8 cellular contexts compared by ENCODE assay signal in genomic region chr18:58042826-58043362, GRCh38. TPM values are rescaled to one million over a fixed set of nuclear protein-coding genes. Genes with fewer than 3 reads are reported as not detected.
A peak's percentile ranks its signal among the peaks of the same experiment; 100 is the strongest.
DNase-seq lines count a peak whose midpoint lies in the region; ATAC-seq, FAIRE-seq and TF ChIP-seq lines count a peak whose summit lies in the region.

No MANE protein-coding gene starts in this region.

- no peak for ATAC-seq in left cardiac atrium
- ATAC-seq in GM12878 = no peak
- no peak for ATAC-seq in lower lobe of right lung

- H4K20me1 ChIP-seq in GM12878 (ENCODE audit: control insufficient read depth, insufficient read depth) = no peaks in the 10 kb centered on the region

- POLR2A ChIA-PET in GM12878 (lab: Charles Lee) = no interaction called here

- SMC1A ChIA-PET in GM12878 (lab: Charles Lee; ENCODE audit: uncharacterized antibody, unreplicated experiment) = interaction anchor here (0.6 to 4.0 kb wide), 32 partner anchors 10 to 1427 kb away, joined by 3 to 37 read pairs (median 4); no protein-coding TSS in a partner anchor

- DNase-seq in right atrium auricular region (ENCODE audit: low spot score) (no peak), left cardiac atrium (no peak), GM12878 (ENCODE audit: low read depth, low spot score) (no peak), lower lobe of right lung (no peak), DMS79 treated with DMSO at 0.1 percent for 48 hours (lab: John Stamatoyannopoulos, UW) (no peak), NCI-H446 (lab: John Stamatoyannopoulos, UW) (no peak), NCI-H2171 treated with DMSO at 0.1 percent for 48 hours (lab: John Stamatoyannopoulos, UW) (no peak), cerebellar nuclear complex (lab: John Stamatoyannopoulos, UW) (no peak)

- no peaks in the 10 kb centered on the region for H3K27me3 ChIP-seq in right atrium auricular region
- no peaks in the 10 kb centered on the region for H3K27me3 ChIP-seq in GM12878 (replicated peaks in 1 of 2; ENCODE audit: control insufficient read depth in 2 of 2, insufficient read depth in 2 of 2, low read length in 1 of 2)
- no peaks in the 10 kb centered on the region for H3K27me3 ChIP-seq in lower lobe of right lung (ENCODE audit: low read depth)

- TF ChIP-seq RAD21 in GM12878 (IDR thresholded peaks at IDR 0.05; ENCODE audit: insufficient read depth, low read depth, low read length) = no peak

- no peaks in the 10 kb centered on the region for H3K9me3 ChIP-seq in right atrium auricular region
- H3K9me3 ChIP-seq in GM12878 (replicated peaks; ENCODE audit: control insufficient read depth, insufficient read depth, low read length) = no peaks in the 10 kb centered on the region
- no peaks in the 10 kb centered on the region for H3K9me3 ChIP-seq in lower lobe of right lung

- no peak overlapping the region for H3K9ac ChIP-seq in GM12878 (ENCODE audit: control insufficient read depth, insufficient read depth, low read length)

- no TSS peak for BruUV-seq in GM12878 (replicated peaks; lab: Mats Ljungman, UMichigan)

- no peak for TF ChIP-seq POLR2A in GM12878 (IDR thresholded peaks at IDR 0.05; ENCODE audit: low read depth, low read length)

- CTCF ChIA-PET in GM12878 (lab: Yijun Ruan, JAX) = interaction anchor here (0.6 to 6.9 kb wide), 46 partner anchors 10 to 538 kb away, joined by 3 to 117 read pairs (median 4); partner anchors contain the start of gene NARS1

- TF ChIP-seq CTCF in right atrium auricular region (IDR thresholded peaks at IDR 0.05) (no peak), GM12878 (IDR thresholded peaks at IDR 0.05 in 2 of 3, conservative IDR thresholded peaks at IDR 0.05 in 1 of 3; ENCODE audit: control insufficient read depth in 2 of 3, extremely low read depth in 1 of 3, insufficient read depth in 1 of 3, low read depth in 3 of 3, low read length in 3 of 3) (no peak), lower lobe of right lung (IDR thresholded peaks at IDR 0.05) (no peak)

- H3K4me2 ChIP-seq in GM12878 (ENCODE audit: control insufficient read depth, insufficient read depth) = peak overlapping the region; percentile 76

- H2AFZ ChIP-seq in GM12878 (ENCODE audit: control insufficient read depth, low read depth, low read length) = peak overlapping the region; percentile 70

- H3K4me3 ChIP-seq in right atrium auricular region (peak overlapping the region; percentile 85 to 86), GM12878 (peak overlapping the region; percentile 64; the same call in 1 of the 2 replicates), lower lobe of right lung (peak overlapping the region; percentile 93)

- H3K36me3 ChIP-seq in right atrium auricular region (no peaks in the 10 kb centered on the region), GM12878 (ENCODE audit: control insufficient read depth in 2 of 2, insufficient read depth in 2 of 2, low read length in 1 of 2) (no peaks in the 10 kb centered on the region), lower lobe of right lung (no peaks in the 10 kb centered on the region)

- in situ Hi-C loops in GM12878 (cut with MboI) = no loop called here

- peaks cover 5% of the 10 kb centered on the region for H3K79me2 ChIP-seq in GM12878 (ENCODE audit: control insufficient read depth, insufficient read depth, low read length)

- H3K27ac ChIP-seq in right atrium auricular region (peak overlapping the region in 1 of 2 donors; percentile 87), GM12878 (ENCODE audit: control insufficient read depth, insufficient read depth) (no peak overlapping the region), lower lobe of right lung (peak overlapping the region; percentile 89)

- FAIRE-seq in GM12878 (lab: Jason Lieb, UNC) = no peak

- RAD21 ChIA-PET in GM12878 (lab: Charles Lee; ENCODE audit: unreplicated experiment) = interaction anchor here (0.7 to 3.2 kb wide), 27 partner anchors 10 to 454 kb away, joined by 3 to 41 read pairs (median 5); no protein-coding TSS in a partner anchor

- under 1% methylated on average over 14 of the region's 14 CpGs for WGBS in GM12878 (ENCODE audit: insufficient coverage, insufficient replicate concordance, low lambda C conversion rate, missing lambda C conversion rate)

- no peak for TF ChIP-seq EP300 in GM12878 (IDR thresholded peaks at IDR 0.05; ENCODE audit: borderline replicate concordance in 1 of 2, control insufficient read depth in 1 of 2, low read depth in 2 of 2, low read length in 2 of 2)

- peaks cover 0 to 26% of the 10 kb centered on the region in 2 donors for H3K4me1 ChIP-seq in right atrium auricular region
- H3K4me1 ChIP-seq in GM12878 (ENCODE audit: control insufficient read depth, insufficient read depth, low read length) = peaks cover 6% of the 10 kb centered on the region; the same call in 1 of the 2 replicates
- H3K4me1 ChIP-seq in lower lobe of right lung = peaks cover 36% of the 10 kb centered on the region

- intact Hi-C loops in left cardiac atrium (cut with DNase I) (loop anchor here (5.0 to 10.0 kb wide), 3 partner anchors 79 to 449 kb away; no protein-coding TSS in a partner anchor), GM12878 (cut with micrococcal nuclease; ENCODE audit: unreplicated experiment) (loop anchor here (1.0 to 10.0 kb wide), 9 partner anchors 79 to 719 kb away; no protein-coding TSS in a partner anchor), lower lobe of right lung (cut with DNase I) (loop anchor here (10.0 kb wide), 1 partner anchor 82 kb away; no protein-coding TSS in a partner anchor)

TF ChIP-seq in GM12878, 131 proteins besides CTCF, POLR2A, EP300 and RAD21:
- TF ChIP-seq NKRF (conservative IDR thresholded peaks at IDR 0.05) (no peak), ELK1 (IDR thresholded peaks at IDR 0.05; ENCODE audit: low read depth, low read length) (no peak), HDAC6 (IDR thresholded peaks at IDR 0.05; ENCODE audit: unreplicated experiment) (no peak)

RNA-seq across cellular contexts. Expression of gene NEDD4L, which starts 1.1 kb away (rescaled TPM):
- 10 to 100 TPM; 45.0 to 68.0 TPM for total RNA-seq in right atrium auricular region
- 10 to 100 TPM; 64.9 to 98.2 TPM for total RNA-seq in left cardiac atrium
- 256 and 267 TPM in 2 replicates for total RNA-seq in GM12878 (2013; cell fraction: nucleolus; rRNA removed)
- 12.9 and 18.6 TPM in 2 replicates for total RNA-seq in GM12878 (2014; rRNA removed)
- 16.9 and 19.7 TPM in 2 replicates for total RNA-seq in GM12878 (2014; rRNA removed; fragmentation: Illumina TruSeq; extraction: Trizol)
- 24.0 and 25.7 TPM in 2 replicates for total RNA-seq in GM12878 (2021)
- 1.8 TPM for polyA plus RNA-seq in GM12878 (2011; ENCODE audit: low read depth)
- 14.9 and 21.3 TPM in 2 replicates for polyA plus RNA-seq in GM12878 (2011; rRNA removed)
- polyA plus RNA-seq in GM12878 (2011; cell fraction: cytosol; rRNA removed) = 19.3 and 21.8 TPM in 2 replicates
- polyA plus RNA-seq in GM12878 (2011; cell fraction: nucleus; rRNA removed) = 44.9 and 46.5 TPM in 2 replicates
- polyA plus RNA-seq in GM12878 (2012) = 4.8 and 5.0 TPM in 2 replicates
- 20.3 and 21.9 TPM in 2 replicates for polyA plus RNA-seq in GM12878 (2014; fragmentation: Illumina TruSeq; extraction: Trizol)
- polyA plus RNA-seq in GM12878 (2014; fragmentation: Nextera tagmentation; extraction: Ambion mirVana) = 1 to 10 TPM; 7.4 to 8.8 TPM
- polyA plus RNA-seq in GM12878 (2014; rRNA removed) = 16.0 and 20.1 TPM in 2 replicates
- 10 to 100 TPM; 10.8 to 12.1 TPM for polyA plus RNA-seq in GM12878 (2016; fragmentation: Nextera tagmentation; extraction: Ambion mirVana)
- polyA minus RNA-seq in GM12878 (2011; rRNA and poly(A)+ RNA removed) = 32.7 and 42.1 TPM in 2 replicates
- 8.8 TPM in 2 replicates for polyA minus RNA-seq in GM12878 (2011; cell fraction: cytosol; rRNA and poly(A)+ RNA removed)
- 38.1 and 63.2 TPM in 2 replicates for polyA minus RNA-seq in GM12878 (2011; cell fraction: nucleus; rRNA and poly(A)+ RNA removed)
- total RNA-seq in lower lobe of right lung = 203 TPM
